1 cellular context compared by ENCODE assay signal in the genomic region with DNA sequence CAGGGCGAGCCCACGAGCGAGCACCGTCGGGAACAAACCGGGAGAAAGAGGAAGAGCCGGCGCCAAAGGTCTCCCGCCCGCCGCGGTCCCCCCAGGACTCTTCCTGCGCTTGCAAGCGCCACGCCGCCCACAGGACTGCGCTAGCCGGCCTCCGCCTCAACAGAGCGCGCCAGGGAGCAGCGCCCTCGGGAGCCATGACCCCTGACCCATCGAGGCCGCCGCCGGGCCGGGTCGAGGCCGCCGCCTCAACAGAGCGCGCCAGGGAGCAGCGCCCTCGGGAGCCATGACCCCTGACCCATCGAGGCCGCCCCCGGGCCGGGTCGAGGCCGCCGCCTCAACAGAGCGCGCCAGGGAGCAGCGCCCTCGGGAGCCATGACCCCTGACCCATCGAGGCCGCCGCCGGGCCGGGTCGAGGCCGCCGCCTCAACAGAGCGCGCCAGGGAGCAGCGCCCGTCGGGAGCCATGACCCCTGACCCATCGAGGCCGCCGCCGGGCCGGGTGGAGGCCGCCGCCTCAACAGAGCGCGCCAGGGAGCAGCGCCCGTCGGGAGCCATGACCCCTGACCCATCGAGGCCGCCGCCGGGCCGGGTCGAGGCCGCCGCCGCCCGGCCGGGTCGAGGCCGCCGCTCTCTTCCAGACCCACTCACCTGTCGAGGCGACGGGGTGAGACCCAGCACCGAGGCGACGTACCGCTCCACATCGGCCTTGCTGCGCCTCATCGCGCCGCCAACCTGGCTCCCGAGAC.
TF ChIP-seq lines count a peak whose summit lies in the region.

No MANE protein-coding gene starts in this region.

TF ChIP-seq in GM12878, 131 proteins besides CTCF, POLR2A, EP300 and RAD21:
- peak; percentile 75 for TF ChIP-seq NR2F1 (conservative IDR thresholded peaks at IDR 0.05)
- peak; percentile 46; the same call in 1 of the 2 replicates for TF ChIP-seq NR2C1 (IDR thresholded peaks at IDR 0.05)
- 0 out of 2 replicates have a peak, but pooled peaks have one; percentile 33 for TF ChIP-seq IKZF1 (conservative IDR thresholded peaks at IDR 0.05)
TF ChIP-seq in GM12878: peak in this region for 3; not testable (repeated sequence) for 128.
